In genomic region chr9:89743216-89743575, GRCh38 we compare ENCODE assay signal across 8 cellular contexts.
DNase-seq lines count a peak whose midpoint lies in the region; ATAC-seq and TF ChIP-seq lines count a peak whose summit lies in the region.

No MANE protein-coding gene starts in this region.

- no peaks in the 10 kb centered on the region for H3K27me3 ChIP-seq in CD8-positive, alpha-beta T cell (ENCODE audit: insufficient read depth, low read length)
- no peaks in the 10 kb centered on the region for H3K27me3 ChIP-seq in SK-N-SH (ENCODE audit: insufficient read depth)

- H2AFZ ChIP-seq in SK-N-SH (ENCODE audit: low read depth): no peak overlapping the region

- no peaks in the 10 kb centered on the region for H3F3A ChIP-seq in SK-N-SH (replicated peaks; ENCODE audit: insufficient read depth)

- H3K9ac ChIP-seq in SK-N-SH: no peak overlapping the region

- TF ChIP-seq EP300 in SK-N-SH (IDR thresholded peaks at IDR 0.05; ENCODE audit: borderline replicate concordance in 1 of 2, low read depth in 1 of 2, low read length in 1 of 2): no peak

- WGBS in SK-N-SH (ENCODE audit: low lambda C conversion rate): 75% methylated on average over 3 of the region's 5 CpGs

- TF ChIP-seq RAD21 in SK-N-SH (IDR thresholded peaks at IDR 0.05; ENCODE audit: low read length): no peak

- H3K4me1 ChIP-seq in CD8-positive, alpha-beta T cell (ENCODE audit: insufficient read depth, low read length): peaks cover 64% of the 10 kb centered on the region
- H3K4me1 ChIP-seq in SK-N-SH (ENCODE audit: control insufficient read depth in 1 of 2, insufficient read depth in 2 of 2, low read depth in 1 of 2, low read length in 1 of 2): peaks cover 0 to 59% of the 10 kb centered on the region in 2 experiments; a peak in 1 of 4 replicates

- DNase-seq in CD8-positive, alpha-beta T cell: peak in 3 of 7 experiments; percentile 3 to 62 (median 32)
- DNase-seq in GM20000 (ENCODE audit: low spot score) (peak; percentile 42), NCI-H187 (lab: John Stamatoyannopoulos, UW) (no peak), left ventricle myocardium superior (no peak), KG1 (lab: John Stamatoyannopoulos, UW) (no peak), SK-N-SH (no peak)
- peak in 1 of 2 donors; percentile 33 for DNase-seq in activated naive CD4-positive, alpha-beta T cell treated with anti-CD3 and anti-CD28 coated beads, Interleukin-2, amount 50 U/mL, for 72 hours (ENCODE audit: low spot score in 2 of 2)

- no peak overlapping the region for H3K27ac ChIP-seq in CD8-positive, alpha-beta T cell (ENCODE audit: low read depth, low read length)
- peak overlapping the region in 1 of 2 experiments; percentile 69; a peak in 2 of 4 replicates for H3K27ac ChIP-seq in SK-N-SH (ENCODE audit: low read depth in 2 of 2, low read length in 1 of 2)

- H3K27ac Mint-ChIP-seq in CD8-positive, alpha-beta T cell: peak overlapping the region; percentile 61
- H3K27ac Mint-ChIP-seq in activated naive CD4-positive, alpha-beta T cell treated with anti-CD3 and anti-CD28 coated beads, Interleukin-2, amount 50 U/mL, for 72 hours: peak overlapping the region; percentile 47 to 66

- no peaks in the 10 kb centered on the region for H3K9me3 Mint-ChIP-seq in CD8-positive, alpha-beta T cell
- H3K9me3 Mint-ChIP-seq in activated naive CD4-positive, alpha-beta T cell treated with anti-CD3 and anti-CD28 coated beads, Interleukin-2, amount 50 U/mL, for 72 hours: no peaks in the 10 kb centered on the region

- TF ChIP-seq CTCF in CD8-positive, alpha-beta T cell (IDR thresholded peaks at IDR 0.05): no peak
- no peak for TF ChIP-seq CTCF in GM20000 (IDR thresholded peaks at IDR 0.05; ENCODE audit: extremely low read depth, missing control alignments)
- TF ChIP-seq CTCF in SK-N-SH (IDR thresholded peaks at IDR 0.05): no peak

- no peaks in the 10 kb centered on the region for H3K27me3 Mint-ChIP-seq in CD8-positive, alpha-beta T cell (ENCODE audit: low read depth)

- peak overlapping the region; percentile 28 for H3K4me3 ChIP-seq in CD8-positive, alpha-beta T cell (ENCODE audit: low read depth, low read length)
- no peak overlapping the region for H3K4me3 ChIP-seq in SK-N-SH (ENCODE audit: low read depth in 2 of 2, low read length in 1 of 2)

- no peaks in the 10 kb centered on the region for H3K36me3 Mint-ChIP-seq in CD8-positive, alpha-beta T cell
- peaks cover 0 to 8% of the 10 kb centered on the region in 2 donors for H3K36me3 Mint-ChIP-seq in activated naive CD4-positive, alpha-beta T cell treated with anti-CD3 and anti-CD28 coated beads, Interleukin-2, amount 50 U/mL, for 72 hours

- POLR2A ChIA-PET in CD8-positive, alpha-beta T cell (lab: Charles Lee): interaction anchor here (1.0 to 2.6 kb wide), 7 partner anchors 9 to 207 kb away, joined by 3 to 10 read pairs (median 4); partner anchors contain the start of gene GADD45G
- POLR2A ChIA-PET in SK-N-SH (lab: Yijun Ruan, JAX): interaction anchor here (1.9 to 5.3 kb wide), 2 partner anchors 68 to 138 kb away, joined by 19 to 27 read pairs; partner anchors contain the start of gene GADD45G

- H3K9me2 ChIP-seq in SK-N-SH: no peaks in the 10 kb centered on the region

- peak overlapping the region; percentile 61 for H3K4me3 Mint-ChIP-seq in CD8-positive, alpha-beta T cell

- H4K20me1 ChIP-seq in SK-N-SH (ENCODE audit: insufficient read depth): no peaks in the 10 kb centered on the region

- CTCF ChIA-PET in CD8-positive, alpha-beta T cell (lab: Charles Lee): interaction anchor here (0.9 to 1.8 kb wide), 4 partner anchors 10 to 352 kb away, joined by 3 to 5 read pairs (median 4); no protein-coding TSS in a partner anchor
- CTCF ChIA-PET in SK-N-SH (lab: Yijun Ruan, JAX): interaction anchor here (0.7 to 2.1 kb wide), 6 partner anchors 13 to 145 kb away, joined by 3 to 27 read pairs (median 7); partner anchors contain the start of gene GADD45G

- no peaks in the 10 kb centered on the region for H3K79me2 ChIP-seq in SK-N-SH (ENCODE audit: insufficient read depth)

- H3K36me3 ChIP-seq in CD8-positive, alpha-beta T cell (ENCODE audit: insufficient read depth, low read length): no peaks in the 10 kb centered on the region
- H3K36me3 ChIP-seq in SK-N-SH (replicated peaks in 1 of 2; ENCODE audit: control insufficient read depth in 1 of 2, insufficient read depth in 2 of 2, low read length in 1 of 2): no peaks in the 10 kb centered on the region

- H3K4me1 Mint-ChIP-seq in CD8-positive, alpha-beta T cell (ENCODE audit: low read depth): peaks cover 79% of the 10 kb centered on the region

- no peak for ATAC-seq in CD8-positive, alpha-beta T cell
- ATAC-seq in HG03442 (IDR thresholded peaks at IDR 0.05; ENCODE audit: unreplicated experiment) (peak; percentile 31), left ventricle myocardium superior (no peak)
- peak in 1 of 2 donors; percentile 61 for ATAC-seq in activated naive CD4-positive, alpha-beta T cell treated with anti-CD3 and anti-CD28 coated beads, Interleukin-2, amount 50 U/mL, for 72 hours

- H3K4me2 ChIP-seq in SK-N-SH: no peak overlapping the region

- intact Hi-C loops in CD8-positive, alpha-beta T cell (cut with DNase I, micrococcal nuclease): loop anchor here (2.0 to 10.0 kb wide), 4 partner anchors 41 to 140 kb away; partner anchors contain the start of gene GADD45G (in 1 of the 2)
- intact Hi-C loops in left ventricle myocardium superior (cut with micrococcal nuclease): no loop called here

- H3K9me3 ChIP-seq in CD8-positive, alpha-beta T cell (ENCODE audit: low read length): no peaks in the 10 kb centered on the region
- no peaks in the 10 kb centered on the region for H3K9me3 ChIP-seq in SK-N-SH

TF ChIP-seq in SK-N-SH, 30 proteins besides CTCF, POLR2A, EP300 and RAD21:
- TF ChIP-seq ZBTB33 (IDR thresholded peaks at IDR 0.05; ENCODE audit: borderline replicate concordance, low read depth): no peak
- TF ChIP-seq JUND (IDR thresholded peaks at IDR 0.05): no peak
- no peak for TF ChIP-seq IRF3 (IDR thresholded peaks at IDR 0.05; ENCODE audit: low read depth, low read length)
- TF ChIP-seq MEF2A (IDR thresholded peaks at IDR 0.05; ENCODE audit: borderline replicate concordance, low read depth): no peak
- TF ChIP-seq SMC3 (IDR thresholded peaks at IDR 0.05; ENCODE audit: low read depth, low read length): no peak
- no peak for TF ChIP-seq FOSL2 (IDR thresholded peaks at IDR 0.05; ENCODE audit: borderline replicate concordance, low read depth)
- no peak for TF ChIP-seq TEAD4 (IDR thresholded peaks at IDR 0.05; ENCODE audit: borderline replicate concordance, insufficient read depth)
- TF ChIP-seq CHD2 (IDR thresholded peaks at IDR 0.05; ENCODE audit: low read length, partially characterized antibody): no peak
- no peak for TF ChIP-seq PBX3 (IDR thresholded peaks at IDR 0.05)
- no peak for TF ChIP-seq USF2 (IDR thresholded peaks at IDR 0.05; ENCODE audit: borderline replicate concordance, low read depth, low read length)
TF ChIP-seq in SK-N-SH: peak in this region for 0.
